11 cellular contexts compared by ENCODE assay signal in the genomic region with DNA sequence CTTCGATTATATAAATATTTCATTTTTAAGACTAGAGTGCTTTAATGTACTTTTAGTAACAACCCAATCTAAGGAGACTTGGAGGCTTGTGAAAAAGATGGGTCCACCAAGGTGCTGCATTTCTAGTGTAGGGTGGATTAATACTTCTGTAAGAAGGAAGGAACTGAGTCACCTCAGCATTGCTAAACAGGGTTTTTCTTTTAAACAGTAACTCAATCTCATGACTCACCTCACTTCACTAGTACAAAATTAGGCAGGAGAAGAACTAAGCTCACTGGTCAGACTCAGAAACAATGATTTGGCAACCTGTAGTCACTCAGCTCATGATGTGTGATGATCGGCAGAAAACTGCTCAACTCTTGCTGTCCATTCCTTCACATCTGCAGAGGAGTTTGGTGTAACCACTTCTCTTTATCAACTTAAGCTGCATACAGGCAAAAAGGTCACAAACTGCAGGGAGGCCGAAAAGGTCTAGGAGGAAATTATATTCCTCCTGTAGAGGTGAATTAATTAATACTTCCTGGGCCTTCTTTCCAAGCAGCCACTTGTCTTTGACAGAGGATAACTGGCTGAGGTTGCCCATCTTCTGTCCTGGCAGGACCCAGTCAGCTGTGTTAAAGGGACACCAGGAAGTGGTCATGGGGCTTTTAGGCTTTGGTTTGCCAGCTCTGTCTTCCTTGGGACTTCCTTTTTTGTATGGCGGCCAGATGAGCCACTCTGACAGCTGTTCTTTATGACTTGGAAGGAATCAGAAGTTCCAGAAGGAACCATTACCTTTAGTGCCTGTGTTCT.
A peak's percentile ranks its signal among the peaks of the same experiment; 100 is the strongest.
DNase-seq lines count a peak whose midpoint lies in the region; ATAC-seq and TF ChIP-seq lines count a peak whose summit lies in the region.
"Had no signal": no experiment of that assay in that cellular context is flagged by ENCODE, and none has a peak within 500 bp of the region (broad histone marks: within the 10 kb centered on the region; RNA-seq: fewer than 3 reads in every experiment).

No MANE protein-coding gene starts in this region.

- intact Hi-C loops in CD4-positive, alpha-beta memory T cell (cut with micrococcal nuclease), result no loop called here
- intact Hi-C loops in lower leg skin (cut with DNase I; ENCODE audit: low total_unique reads), result no loop called here

- H3K27ac ChIP-seq in CD4-positive, alpha-beta memory T cell (ENCODE audit: low read depth, low read length), result no peak overlapping the region
- H3K27ac ChIP-seq in foreskin keratinocyte, result no peak overlapping the region
- H3K27ac ChIP-seq: colonic mucosa had no signal

- no peaks in the 10 kb centered on the region for H3K27me3 Mint-ChIP-seq in CD4-positive, alpha-beta memory T cell

- POLR2A ChIA-PET in CD4-positive, alpha-beta memory T cell (lab: Charles Lee; ENCODE audit: partially characterized antibody), result interaction anchor here (0.5 to 2.8 kb wide), 5 partner anchors 10 to 48 kb away, joined by 3 to 9 read pairs (median 3); no protein-coding TSS in a partner anchor

- no peak overlapping the region for H3K4me3 ChIP-seq in CD4-positive, alpha-beta memory T cell (ENCODE audit: low read length in 2 of 2)
- H3K4me3 ChIP-seq in lower leg skin (ENCODE audit: low read depth, poor library complexity, severe bottlenecking), result no peak overlapping the region
- H3K4me3 ChIP-seq: colonic mucosa, GM12878 had no signal

- no peak for TF ChIP-seq POLR2A in lower leg skin (IDR thresholded peaks at IDR 0.05)

- H3K4me3 Mint-ChIP-seq in CD4-positive, alpha-beta memory T cell, result no peak overlapping the region

- peaks cover 1 to 3% of the 10 kb centered on the region in 2 donors for H3K36me3 Mint-ChIP-seq in CD4-positive, alpha-beta memory T cell

- H3K9me3 Mint-ChIP-seq in CD4-positive, alpha-beta memory T cell, result peaks cover 0 to 5% (median under 1%) of the 10 kb centered on the region in 8 donors

- 78 to 87% methylated on average over 4 of the region's 4 CpGs for WGBS in lower leg skin, 2 donors

- no peaks in the 10 kb centered on the region for H3K27me3 ChIP-seq in CD4-positive, alpha-beta memory T cell (ENCODE audit: insufficient read depth, low read length)
- H3K27me3 ChIP-seq in foreskin keratinocyte, result peaks cover 15% of the 10 kb centered on the region
- H3K27me3 ChIP-seq: colonic mucosa had no signal

- peak overlapping the region in 5 of 7 donors; percentile 9 to 82 (median 16) for H3K27ac Mint-ChIP-seq in CD4-positive, alpha-beta memory T cell

- peaks cover 47% of the 10 kb centered on the region for H3K4me1 ChIP-seq in CD4-positive, alpha-beta memory T cell (ENCODE audit: insufficient read depth, low read length)
- H3K4me1 ChIP-seq in foreskin keratinocyte, result no peaks in the 10 kb centered on the region
- H3K4me1 ChIP-seq: colonic mucosa had no signal

- no peaks in the 10 kb centered on the region for H3K36me3 ChIP-seq in CD4-positive, alpha-beta memory T cell (ENCODE audit: insufficient read depth, low read length)
- H3K36me3 ChIP-seq: colonic mucosa had no signal

- CTCF ChIA-PET in CD4-positive, alpha-beta memory T cell (lab: Charles Lee; ENCODE audit: partially characterized antibody), result interaction anchor here (0.8 to 3.9 kb wide), 5 partner anchors 13 to 80 kb away, joined by 3 to 19 read pairs (median 5); no protein-coding TSS in a partner anchor

- no peak for DNase-seq in CD4-positive, alpha-beta memory T cell
- DNase-seq in SKM-1 (lab: John Stamatoyannopoulos, UW; ENCODE audit: unreplicated experiment), result peak; percentile 53
- peak; percentile 59 to 80 for DNase-seq in foreskin keratinocyte
- no peak for DNase-seq in NCI-H2081 (lab: John Stamatoyannopoulos, UW)
- DNase-seq in lower leg skin (ENCODE audit: low spot score in 2 of 2), result no peak
- DNase-seq in iPS-NIHi7 (ENCODE audit: extremely low spot score), result no peak
- no peak for DNase-seq in NCI-H2196 treated with DMSO at 0.1 percent for 48 hours (lab: John Stamatoyannopoulos, UW; ENCODE audit: unreplicated experiment)
- DNase-seq: colonic mucosa, NCI-H187 had no signal

- peaks cover 19 to 34% (median 30%) of the 10 kb centered on the region in 4 donors for H3K4me1 Mint-ChIP-seq in CD4-positive, alpha-beta memory T cell

- H3K9me3 ChIP-seq in CD4-positive, alpha-beta memory T cell (ENCODE audit: control insufficient read depth in 1 of 2, low read length in 2 of 2), result no peaks in the 10 kb centered on the region
- H3K9me3 ChIP-seq: colonic mucosa had no signal

- no peak for TF ChIP-seq CTCF in foreskin keratinocyte (conservative IDR thresholded peaks at IDR 0.05)
- TF ChIP-seq CTCF in lower leg skin (IDR thresholded peaks at IDR 0.05), result no peak

- ATAC-seq in HG02759 (IDR thresholded peaks at IDR 0.05; ENCODE audit: unreplicated experiment), result peak; percentile 66
- ATAC-seq in foreskin keratinocyte, result peak; percentile 87
- ATAC-seq: GM12878 had no signal

Comparison
In these comparisons a context has a peak if more than half of its experiments do, and no peak if none do; other contexts are left out.
1. DNase-seq: peak in SKM-1 (single experiment) and foreskin keratinocyte (2 of 2); none in CD4-positive, alpha-beta memory T cell (0 of 5), NCI-H2081 (0 of 2), lower leg skin (0 of 2), iPS-NIHi7 (single experiment) and NCI-H2196 treated with DMSO at 0.1 percent for 48 hours (single experiment).